8 cellular contexts compared by ENCODE assay signal in the genomic region with DNA sequence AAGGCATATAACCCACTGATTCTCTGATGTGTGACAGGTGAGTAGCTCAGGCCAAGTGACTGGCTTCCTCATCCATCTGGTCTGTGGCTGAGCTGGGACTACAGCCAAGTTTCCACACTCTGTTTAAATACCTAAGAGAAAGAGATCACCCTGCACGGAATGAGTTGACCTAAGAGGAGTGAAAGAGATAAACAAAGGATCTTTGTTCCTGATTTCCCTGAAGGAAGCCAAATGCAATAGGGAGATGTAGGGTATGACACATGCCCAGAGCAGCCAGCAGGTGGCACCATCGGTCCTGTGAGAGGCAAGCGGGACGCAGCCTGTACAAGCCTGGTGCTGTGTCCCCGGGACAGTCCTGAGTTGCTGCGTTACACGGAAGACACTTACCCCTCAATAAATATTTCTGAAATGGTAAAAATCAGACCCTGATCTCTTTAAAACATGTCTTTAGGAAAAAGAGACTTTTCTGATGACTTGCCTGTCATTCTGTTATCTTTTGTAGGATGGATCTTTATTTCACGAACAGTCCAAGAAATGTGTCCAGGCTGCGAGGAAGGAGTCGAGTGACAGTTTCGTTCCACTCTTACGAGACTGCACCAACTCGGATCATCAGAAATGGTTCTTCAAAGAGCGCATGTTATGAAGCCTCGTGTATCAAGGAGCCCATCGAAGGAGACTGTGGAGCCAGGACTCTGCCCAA. TPM values are rescaled to one million over a fixed set of nuclear protein-coding genes. Genes with fewer than 3 reads are reported as not detected.
DNase-seq lines count a peak whose midpoint lies in the region; ATAC-seq and TF ChIP-seq lines count a peak whose summit lies in the region.

No MANE protein-coding gene starts in this region.

- H3K9me3 Mint-ChIP-seq in naive thymus-derived CD4-positive, alpha-beta T cell: no peaks in the 10 kb centered on the region

- H3K36me3 ChIP-seq in esophagus squamous epithelium: peaks cover 0 to 30% (median 0%) of the 10 kb centered on the region in 3 donors
- H3K36me3 ChIP-seq in naive thymus-derived CD4-positive, alpha-beta T cell (ENCODE audit: control insufficient read depth in 2 of 3, insufficient read depth in 3 of 3, low read length in 3 of 3): peaks cover 0 to 19% (median 0%) of the 10 kb centered on the region in 3 experiments

- ATAC-seq in naive thymus-derived CD4-positive, alpha-beta T cell: peak; percentile 95

- H3K27me3 Mint-ChIP-seq in naive thymus-derived CD4-positive, alpha-beta T cell: no peaks in the 10 kb centered on the region

- no peaks in the 10 kb centered on the region for H3K27me3 ChIP-seq in esophagus squamous epithelium
- no peaks in the 10 kb centered on the region for H3K27me3 ChIP-seq in naive thymus-derived CD4-positive, alpha-beta T cell (ENCODE audit: control insufficient read depth in 2 of 2, insufficient read depth in 2 of 2, low read length in 2 of 2)

- peak overlapping the region in 3 of 4 donors; percentile 14 to 47 (median 33) for H3K4me3 ChIP-seq in esophagus squamous epithelium
- no peak overlapping the region for H3K4me3 ChIP-seq in naive thymus-derived CD4-positive, alpha-beta T cell (ENCODE audit: low read length)

- H3K36me3 Mint-ChIP-seq in naive thymus-derived CD4-positive, alpha-beta T cell: peaks cover 0 to 18% (median 3%) of the 10 kb centered on the region in 5 donors

- H3K4me1 Mint-ChIP-seq in naive thymus-derived CD4-positive, alpha-beta T cell: peaks cover 0 to 15% (median 4%) of the 10 kb centered on the region in 7 donors

- no peak overlapping the region for H3K4me3 Mint-ChIP-seq in naive thymus-derived CD4-positive, alpha-beta T cell

- no peaks in the 10 kb centered on the region for H3K9me3 ChIP-seq in esophagus squamous epithelium
- no peaks in the 10 kb centered on the region for H3K9me3 ChIP-seq in naive thymus-derived CD4-positive, alpha-beta T cell (ENCODE audit: control insufficient read depth in 2 of 3, low read length in 3 of 3)

- H3K27ac ChIP-seq in esophagus squamous epithelium: peak overlapping the region in 3 of 4 donors; percentile 63 to 68 (median 66)
- no peak overlapping the region for H3K27ac ChIP-seq in naive thymus-derived CD4-positive, alpha-beta T cell (ENCODE audit: low read depth, low read length)

- peak overlapping the region in 4 of 9 donors; percentile 3 to 64 (median 38) for H3K27ac Mint-ChIP-seq in naive thymus-derived CD4-positive, alpha-beta T cell

- POLR2A ChIA-PET in naive thymus-derived CD4-positive, alpha-beta T cell (lab: Charles Lee): no interaction called here

- peaks cover 0 to 18% (median 0%) of the 10 kb centered on the region in 3 donors for H3K4me1 ChIP-seq in esophagus squamous epithelium
- no peaks in the 10 kb centered on the region for H3K4me1 ChIP-seq in naive thymus-derived CD4-positive, alpha-beta T cell (ENCODE audit: control insufficient read depth in 2 of 2, insufficient read depth in 2 of 2, low read length in 2 of 2)

- TF ChIP-seq CTCF in GM20000 (IDR thresholded peaks at IDR 0.05; ENCODE audit: extremely low read depth, missing control alignments) (peak; percentile 77), esophagus squamous epithelium (IDR thresholded peaks at IDR 0.05) (peak; percentile 77 to 88 (median 86))

- WGBS in esophagus squamous epithelium, 2 donors: 22 to 26% methylated on average over 16 of the region's 16 CpGs

- DNase-seq in COLO668 (lab: John Stamatoyannopoulos, UW; ENCODE audit: unreplicated experiment): peak; percentile 79
- DNase-seq in GM20000 (ENCODE audit: low spot score): peak; percentile 81
- DNase-seq in HUDEP-2 (lab: John Stamatoyannopoulos, UW; ENCODE audit: unreplicated experiment in 76 of 76): peak in 73 of 76 experiments; percentile 21 to 87 (median 69)
- peak; percentile 15 for DNase-seq in OCI-M2 (lab: John Stamatoyannopoulos, UW; ENCODE audit: unreplicated experiment)
- DNase-seq in activated T-cell treated with anti-CD3 and anti-CD28 coated beads, Interleukin-2, amount 50 U/mL, for 1 hour: peak; percentile 73
- peak; percentile 21 for DNase-seq in esophagus squamous epithelium (lab: John Stamatoyannopoulos, UW)
- DNase-seq in naive thymus-derived CD4-positive, alpha-beta T cell: peak; percentile 26 to 74 (median 55)
- peak; percentile 63 for DNase-seq in stimulated activated CD8-positive, alpha-beta memory T cell treated with anti-CD3 and anti-CD28 coated beads, Interleukin-7, amount 100 ng/mL, for 24 hours (ENCODE audit: low read depth)

- CTCF ChIA-PET in naive thymus-derived CD4-positive, alpha-beta T cell (lab: Charles Lee): interaction anchor here (0.6 to 3.1 kb wide), 9 partner anchors 9 to 1743 kb away, joined by 3 to 24 read pairs (median 4); no protein-coding TSS in a partner anchor

- intact Hi-C loops in esophagus squamous epithelium (cut with DNase I): loop anchor here (5.0 kb wide), 1 partner anchor 149 kb away; no protein-coding TSS in a partner anchor
- intact Hi-C loops in naive thymus-derived CD4-positive, alpha-beta T cell (cut with micrococcal nuclease): loop anchor here (1.0 to 5.0 kb wide), 7 partner anchors 41 to 336 kb away; a partner anchor contains a TSS

- TF ChIP-seq POLR2A in esophagus squamous epithelium (IDR thresholded peaks at IDR 0.05): no peak

RNA-seq across cellular contexts. Expression of a gene that starts 41.1 kb away (rescaled TPM):
- 10 to 100 TPM; 17.5 to 25.9 (median 21.1) TPM for total RNA-seq in esophagus squamous epithelium
- total RNA-seq in naive thymus-derived CD4-positive, alpha-beta T cell: 10 to 100 TPM in 4 of 5 experiments, 1 to 10 TPM in 1; 6.2 to 14.3 (median 11.4) TPM
- 1 to 10 TPM; 3.1 to 4.3 TPM for polyA plus RNA-seq in naive thymus-derived CD4-positive, alpha-beta T cell

RNA-seq across cellular contexts. Expression of a gene that starts 52.2 kb away (rescaled TPM):
- 10 to 100 TPM; 11.0 to 21.7 (median 15.3) TPM for total RNA-seq in esophagus squamous epithelium
- 10 to 100 TPM in 4 of 5 experiments, 1 to 10 TPM in 1; 8.1 to 18.4 (median 13.5) TPM for total RNA-seq in naive thymus-derived CD4-positive, alpha-beta T cell
- 1 to 10 TPM; 5.0 to 7.5 TPM for polyA plus RNA-seq in naive thymus-derived CD4-positive, alpha-beta T cell

Comparison
In these comparisons a context has a peak if more than half of its experiments do, and no peak if none do; other contexts are left out.
1. DNase-seq: peak in every context shown above with its lines; median percentile 81 in GM20000; 79 in COLO668; 73 in activated T-cell treated with anti-CD3 and anti-CD28 coated beads, Interleukin-2, amount 50 U/mL, for 1 hour; 69 in HUDEP-2; 63 in stimulated activated CD8-positive, alpha-beta memory T cell treated with anti-CD3 and anti-CD28 coated beads, Interleukin-7, amount 100 ng/mL, for 24 hours; 55 in naive thymus-derived CD4-positive, alpha-beta T cell; 21 in esophagus squamous epithelium; 15 in OCI-M2.